In genomic region chr18:50658601-50659000, GRCh38 we compare ENCODE assay signal across 20 cellular contexts.
DNase-seq lines count a peak whose midpoint lies in the region; ATAC-seq and TF ChIP-seq lines count a peak whose summit lies in the region.
"Had no signal": no experiment of that assay in that cellular context is flagged by ENCODE, and none has a peak within 500 bp of the region (broad histone marks: within the 10 kb centered on the region; RNA-seq: fewer than 3 reads in every experiment).

No MANE protein-coding gene starts in this region.

- DNase-seq in ELF-1 (ENCODE audit: low read depth, low spot score): peak; percentile 74
- DNase-seq in caudate nucleus (lab: John Stamatoyannopoulos, UW): no peak
- no peak for DNase-seq in right cardiac atrium
- no peak for DNase-seq in sigmoid colon
- no peak for DNase-seq in stimulated activated CD4-positive, alpha-beta T cell treated with anti-CD3 and anti-CD28 coated beads, Interleukin-2, amount 100 ng/mL, for 48 hours
- no peak for DNase-seq in posterior cingulate gyrus
- no peak for DNase-seq in activated CD4-positive, alpha-beta T cell treated with anti-CD3 and anti-CD28 coated beads for 1 hour
- DNase-seq: Caco-2; CD4-positive, alpha-beta T cell; GDM1; GOT3; Kasumi-1; NCI-H1092; NCI-H2029 treated with DMSO at 0.1 percent for 48 hours; NCI-H446 treated with DMSO at 0.1 percent for 48 hours; NK-92 treated with Interleukin-12 subunit alpha and Interleukin-12 subunit beta, amount 100 ng/mL, for 24 hours; SHP77 treated with DMSO at 0.1 percent for 48 hours had no signal

- H3K4me1 ChIP-seq in right cardiac atrium (ENCODE audit: control insufficient read depth, insufficient read depth, low read length) (peaks cover 8% of the 10 kb centered on the region), sigmoid colon (peaks cover 0 to 64% (median 50%) of the 10 kb centered on the region in 4 donors)
- H3K4me1 ChIP-seq: A549 had no signal

- 88% methylated on average over 5 of the region's 5 CpGs for WGBS in right cardiac atrium
- 92 to 93% methylated on average over 5 of the region's 5 CpGs for WGBS in sigmoid colon, 2 donors

- TF ChIP-seq CTCF in sigmoid colon (IDR thresholded peaks at IDR 0.05): no peak

- peak overlapping the region; percentile 48 for H3K27ac ChIP-seq in caudate nucleus (ENCODE audit: low read depth, low read length)
- peak overlapping the region; percentile 90 for H3K27ac ChIP-seq in right cardiac atrium (ENCODE audit: low read length)
- H3K27ac ChIP-seq in sigmoid colon: peak overlapping the region; percentile 71 to 94 (median 80)
- H3K27ac ChIP-seq: A549 had no signal

- H3K27me3 ChIP-seq in right cardiac atrium (ENCODE audit: control insufficient read depth, insufficient read depth): no peaks in the 10 kb centered on the region
- no peaks in the 10 kb centered on the region for H3K27me3 ChIP-seq in sigmoid colon
- H3K27me3 ChIP-seq: MG63 had no signal

- no peak for ATAC-seq in right cardiac atrium
- no peak for ATAC-seq in HG03045 (IDR thresholded peaks at IDR 0.05; ENCODE audit: unreplicated experiment)

- H3K4me3 ChIP-seq in right cardiac atrium (ENCODE audit: low read length) (no peak overlapping the region), sigmoid colon (no peak overlapping the region)
- H3K4me3 ChIP-seq: A549, MG63 had no signal

- H3K9me3 ChIP-seq in right cardiac atrium (ENCODE audit: control insufficient read depth, low read length): no peaks in the 10 kb centered on the region
- peaks cover 0 to 3% (median 0%) of the 10 kb centered on the region in 4 donors for H3K9me3 ChIP-seq in sigmoid colon
- H3K9me3 ChIP-seq: Caco-2 had no signal

- TF ChIP-seq EP300 in sigmoid colon (IDR thresholded peaks at IDR 0.05): no peak

- intact Hi-C loops in right cardiac atrium (cut with DNase I) (loop anchor here in 1 of 4 donors (5.0 kb wide), 1 partner anchor 124 kb away; no protein-coding TSS in a partner anchor), sigmoid colon (cut with DNase I) (loop anchor here (2.0 to 10.0 kb wide), 5 partner anchors 98 to 844 kb away; partner anchors contain the start of genes ACAA2, MAPK4 and ME2), posterior cingulate gyrus (cut with DNase I) (no loop called here)

- no peaks in the 10 kb centered on the region for H3K36me3 ChIP-seq in sigmoid colon
- H3K36me3 ChIP-seq: MG63 had no signal

- TF ChIP-seq POLR2A in sigmoid colon (IDR thresholded peaks at IDR 0.05): no peak
